In genomic region chr1:46198026-46198826, GRCh38 we compare ENCODE assay signal across 1 cellular context.
TF ChIP-seq lines count a peak whose summit lies in the region.

POMGNT1 (minus strand) TSS chr1:46198434; CDS start chr1:46197821, 613 bp downstream.

TF ChIP-seq in K562, 482 proteins besides CTCF, POLR2A, EP300 and RAD21 (continued from another document and continues in another):
- no peak for TF ChIP-seq ADNP (tag; IDR thresholded peaks at IDR 0.05)
- peak; percentile 71 for TF ChIP-seq CXXC5 (CRISPR knock-in tag; IDR thresholded peaks at IDR 0.05)
- no peak for TF ChIP-seq RFX7 (CRISPR knock-in tag; IDR thresholded peaks at IDR 0.05)
- no peak for TF ChIP-seq NCOA2 (IDR thresholded peaks at IDR 0.05; ENCODE audit: partially characterized antibody in 2 of 2)
- TF ChIP-seq MTA2 (IDR thresholded peaks at IDR 0.05; ENCODE audit: low read depth), result peak; percentile 10; the same call in 1 of the 2 replicates
- TF ChIP-seq SMAD4 (CRISPR knock-in tag; conservative IDR thresholded peaks at IDR 0.05), result no peak; the same call in none of the 2 replicates
- TF ChIP-seq COPS2 (conservative IDR thresholded peaks at IDR 0.05), result no peak
- TF ChIP-seq ZNF134 (CRISPR knock-in tag; conservative IDR thresholded peaks at IDR 0.05), result no peak
- no peak for TF ChIP-seq SETDB1 (IDR thresholded peaks at IDR 0.05; ENCODE audit: low read length)
- TF ChIP-seq ZC3H11A (IDR thresholded peaks at IDR 0.05; ENCODE audit: low read depth, low read length), result no peak
- TF ChIP-seq MYBL2 (IDR thresholded peaks at IDR 0.05; ENCODE audit: low read depth), result no peak
- no peak for TF ChIP-seq MYBL2 (CRISPR knock-in tag; IDR thresholded peaks at IDR 0.05; ENCODE audit: borderline replicate concordance)
- 0 out of 2 replicates have a peak, but pooled peaks have one; percentile 52 for TF ChIP-seq CBX1 (IDR thresholded peaks at IDR 0.05; ENCODE audit: low read depth)
- TF ChIP-seq HDAC3 (IDR thresholded peaks at IDR 0.05; ENCODE audit: borderline replicate concordance, partially characterized antibody), result no peak
- TF ChIP-seq STAT5B (CRISPR knock-in tag; IDR thresholded peaks at IDR 0.05), result no peak
- TF ChIP-seq SRSF7 (optimal IDR thresholded peaks at IDR 0.05; ENCODE audit: low read depth, low read length), result no peak
- TF ChIP-seq SLC30A9 (CRISPR knock-in tag; IDR thresholded peaks at IDR 0.05), result no peak
- TF ChIP-seq WHSC1 (IDR thresholded peaks at IDR 0.05; ENCODE audit: low read length), result no peak
- no peak for TF ChIP-seq SRF (CRISPR knock-in tag; IDR thresholded peaks at IDR 0.05)
- no peak for TF ChIP-seq CHD2 (IDR thresholded peaks at IDR 0.05; ENCODE audit: low read depth, low read length)
- TF ChIP-seq RBM15 (IDR thresholded peaks at IDR 0.05; ENCODE audit: insufficient read depth, low read length), result no peak
- no peak for TF ChIP-seq IRF2 (CRISPR knock-in tag; IDR thresholded peaks at IDR 0.05)
- TF ChIP-seq CUX1 (CRISPR knock-in tag; IDR thresholded peaks at IDR 0.05), result no peak
- no peak for TF ChIP-seq ZNF644 (tag; IDR thresholded peaks at IDR 0.05; ENCODE audit: low read depth)
- no peak for TF ChIP-seq ZSCAN29 (IDR thresholded peaks at IDR 0.05)
- TF ChIP-seq VEZF1 (CRISPR knock-in tag; IDR thresholded peaks at IDR 0.05), result peak; percentile 97
- TF ChIP-seq MCM3 (IDR thresholded peaks at IDR 0.05), result no peak
- no peak for TF ChIP-seq CBX3 (IDR thresholded peaks at IDR 0.05; ENCODE audit: borderline replicate concordance in 1 of 2, low read length in 2 of 2)
- no peak for TF ChIP-seq ZNF174 (CRISPR knock-in tag; IDR thresholded peaks at IDR 0.05)
- no peak for TF ChIP-seq ZKSCAN1 (IDR thresholded peaks at IDR 0.05; ENCODE audit: low read depth, low read length)
- no peak for TF ChIP-seq HES1 (IDR thresholded peaks at IDR 0.05; ENCODE audit: low read depth)
- TF ChIP-seq ZNF740 (CRISPR knock-in tag; IDR thresholded peaks at IDR 0.05), result 0 out of 2 replicates have a peak, but pooled peaks have one; percentile 32
- no peak for TF ChIP-seq ZNF740 (tag; IDR thresholded peaks at IDR 0.05)
- no peak for TF ChIP-seq CREBBP (IDR thresholded peaks at IDR 0.05; ENCODE audit: low read depth, low read length)
- no peak for TF ChIP-seq ZNF507 (tag; conservative IDR thresholded peaks at IDR 0.05)
- TF ChIP-seq E2F6 (IDR thresholded peaks at IDR 0.05; ENCODE audit: borderline replicate concordance in 1 of 2, extremely low read depth in 1 of 2, insufficient read depth in 1 of 2, insufficient read length in 1 of 2, low read depth in 1 of 2, low read length in 1 of 2, poor library complexity in 1 of 2, severe bottlenecking in 1 of 2), result peak; percentile 31 to 68
- TF ChIP-seq PHF20 (IDR thresholded peaks at IDR 0.05; ENCODE audit: partially characterized antibody), result peak; percentile 74
- TF ChIP-seq TRIM24 (IDR thresholded peaks at IDR 0.05), result no peak; a peak in 1 of 4 replicates
- TF ChIP-seq RAD51 (IDR thresholded peaks at IDR 0.05; ENCODE audit: borderline replicate concordance, low read depth), result no peak
- TF ChIP-seq GATAD2B (IDR thresholded peaks at IDR 0.05; ENCODE audit: borderline replicate concordance), result no peak
- no peak for TF ChIP-seq RCOR1 (IDR thresholded peaks at IDR 0.05; ENCODE audit: borderline replicate concordance in 1 of 2, low read depth in 2 of 2, low read length in 2 of 2)
- no peak for TF ChIP-seq SMARCC2 (IDR thresholded peaks at IDR 0.05; ENCODE audit: low read depth)
- no peak for TF ChIP-seq POU5F1 (IDR thresholded peaks at IDR 0.05; ENCODE audit: borderline replicate concordance, low read depth, low read length, partially characterized antibody)
- no peak for TF ChIP-seq ARID1B (IDR thresholded peaks at IDR 0.05)
- TF ChIP-seq ZNF764 (CRISPR knock-in tag; IDR thresholded peaks at IDR 0.05; ENCODE audit: low read depth), result no peak
- peak; percentile 81; the same call in 1 of the 2 replicates for TF ChIP-seq CGGBP1 (CRISPR knock-in tag; IDR thresholded peaks at IDR 0.05)
- 0 out of 2 replicates have a peak, but pooled peaks have one; percentile 33 for TF ChIP-seq CREM (IDR thresholded peaks at IDR 0.05; ENCODE audit: low read depth)
- TF ChIP-seq ATF2 (CRISPR knock-in tag; IDR thresholded peaks at IDR 0.05), result no peak
- TF ChIP-seq GTF3C2 (IDR thresholded peaks at IDR 0.05; ENCODE audit: borderline replicate concordance, extremely low read depth, insufficient read length), result no peak
- 0 out of 2 replicates have a peak, but pooled peaks have one; percentile 23 for TF ChIP-seq ETS1 (conservative IDR thresholded peaks at IDR 0.05; ENCODE audit: control insufficient read depth, low read depth, low read length)
- no peak for TF ChIP-seq ZFP1 (CRISPR knock-in tag; IDR thresholded peaks at IDR 0.05)
- TF ChIP-seq GATA2 (CRISPR knock-in tag; IDR thresholded peaks at IDR 0.05), result no peak
- TF ChIP-seq GTF2E2 (tag; IDR thresholded peaks at IDR 0.05), result no peak
- no peak for TF ChIP-seq ZNF785 (CRISPR knock-in tag; IDR thresholded peaks at IDR 0.05)
- TF ChIP-seq PRMT5 (CRISPR knock-in tag; IDR thresholded peaks at IDR 0.05), result no peak
- TF ChIP-seq ETS2 (tag; IDR thresholded peaks at IDR 0.05; ENCODE audit: borderline replicate concordance, poor library complexity, severe bottlenecking), result no peak
- no peak for TF ChIP-seq MLLT1 (IDR thresholded peaks at IDR 0.05)
- peak; percentile 38 to 50; a peak in 2 of 4 replicates for TF ChIP-seq MAZ (CRISPR knock-in tag; conservative IDR thresholded peaks at IDR 0.05 in 1 of 2, IDR thresholded peaks at IDR 0.05 in 1 of 2)
